28 cellular contexts compared by ENCODE assay signal in the genomic region with DNA sequence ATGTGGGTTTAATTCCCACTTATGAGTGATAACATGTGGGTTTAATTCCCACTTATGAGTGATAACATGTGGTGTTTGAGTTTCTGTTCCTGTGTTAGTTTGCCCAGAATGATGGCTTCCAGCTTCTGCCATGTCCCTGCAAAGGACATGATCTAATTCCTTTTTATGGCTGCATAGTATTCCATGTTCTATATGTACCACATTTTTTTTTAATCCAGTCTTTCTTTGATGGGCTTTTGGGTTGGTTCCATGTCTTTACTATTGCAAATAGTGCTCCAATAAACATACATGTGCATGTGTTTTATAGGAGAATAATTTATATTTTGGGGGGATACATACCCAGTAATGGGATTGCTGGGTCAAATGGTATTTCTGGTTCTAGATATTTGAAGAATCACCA.
"Had no signal": no experiment of that assay in that cellular context is flagged by ENCODE, and none has a peak within 500 bp of the region (broad histone marks: within the 10 kb centered on the region; RNA-seq: fewer than 3 reads in every experiment).

No MANE protein-coding gene starts in this region.

- H3K4me2 ChIP-seq: neural progenitor cell, smooth muscle cell had no signal

- H3K79me2 ChIP-seq: parathyroid adenoma had no signal

- H3K4me1 ChIP-seq: parathyroid adenoma, psoas muscle, spleen, suprapubic skin, testis, tibial artery, transverse colon, upper lobe of right lung, uterus had no signal

- H3K27me3 ChIP-seq: neural progenitor cell, ovary, spleen, suprapubic skin, testis, tibial artery, transverse colon, upper lobe of right lung, uterus had no signal

- DNase-seq: natural killer cell; occipital lobe; ovary; posterior cingulate gyrus; psoas muscle; right cardiac atrium; spleen; stimulated activated CD4-positive, alpha-beta T cell treated with anti-CD3 and anti-CD28 coated beads, Interleukin-12 subunit alpha, Interleukin-12 subunit beta, amount 100 ng/mL, for 4 hours; stimulated activated CD4-positive, alpha-beta T cell treated with anti-CD3 and anti-CD28 coated beads, Interleukin-1b, Interleukin-23, amount 100 ng/mL, for 48 hours; stimulated activated CD4-positive, alpha-beta T cell treated with anti-CD3 and anti-CD28 coated beads, Interleukin-4, amount 100 ng/mL, for 1 hour; stimulated activated CD4-positive, alpha-beta T cell treated with anti-CD3 and anti-CD28 coated beads, Interleukin-4, amount 100 ng/mL, for 4 hours; stimulated activated CD8-positive, alpha-beta memory T cell treated with anti-CD3 and anti-CD28 coated beads, Interleukin-4, amount 100 ng/mL, for 48 hours; stimulated activated naive CD4-positive, alpha-beta T cell; stimulated activated naive CD8-positive, alpha-beta T cell treated with anti-CD3 and anti-CD28 coated beads, Interleukin-15, amount 100 ng/mL, for 72 hours; stimulated activated naive CD8-positive, alpha-beta T cell treated with anti-CD3 and anti-CD28 coated beads, Interleukin-15, Interleukin-2, amounts not matched to agents 100 U/mL and 50 U/mL, for 24 hours; substantia nigra; testis; tibial artery; transverse colon; upper lobe of right lung; uterus had no signal

- H3K27ac ChIP-seq: neural progenitor cell, ovary, parathyroid adenoma, psoas muscle, skin epidermis, spleen, suprapubic skin, testis, tibial artery, transverse colon, upper lobe of right lung, uterus had no signal

- ATAC-seq: natural killer cell; psoas muscle; right cardiac atrium; sciatic nerve; stimulated activated memory B cell treated with anti-CD40 and anti-IgM and Interleukin-4, amounts not matched to agents 10 μg/mL and 1 μg/mL and 100 μg/mL, for 72 hours; stimulated activated naive CD8-positive, alpha-beta T cell treated with anti-CD3 and anti-CD28 coated beads, Interleukin-15, amount 100 ng/mL, for 72 hours; stimulated activated naive CD8-positive, alpha-beta T cell treated with anti-CD3 and anti-CD28 coated beads, Interleukin-15, Interleukin-2, amounts not matched to agents 100 U/mL and 50 U/mL, for 24 hours; upper lobe of right lung had no signal

- H3K36me3 ChIP-seq: neural progenitor cell, ovary, spleen, suprapubic skin, tibial artery, transverse colon, upper lobe of right lung, uterus had no signal

- H3K4me3 ChIP-seq: neural progenitor cell, ovary, psoas muscle, skin epidermis, smooth muscle cell, spleen, suprapubic skin, testis, tibial artery, transverse colon, upper lobe of right lung, uterus had no signal

- H3K9me3 ChIP-seq: ovary, psoas muscle, testis, tibial artery, transverse colon, uterus had no signal

- H3K9ac ChIP-seq: neural progenitor cell, parathyroid adenoma had no signal

- H2AFZ ChIP-seq: neural progenitor cell, parathyroid adenoma had no signal
